10 cellular contexts compared by ENCODE assay signal in genomic region chr7:35971133-35971995, GRCh38.
DNase-seq lines count a peak whose midpoint lies in the region; ATAC-seq and TF ChIP-seq lines count a peak whose summit lies in the region.
"Had no signal": no experiment of that assay in that cellular context is flagged by ENCODE, and none has a peak within 500 bp of the region (broad histone marks: within the 10 kb centered on the region; RNA-seq: fewer than 3 reads in every experiment).

No MANE protein-coding gene starts in this region.

- peak in 1 of 2 donors; percentile 12 for TF ChIP-seq CTCF in mammary epithelial cell (conservative IDR thresholded peaks at IDR 0.05 in 1 of 2, IDR thresholded peaks at IDR 0.05 in 1 of 2; ENCODE audit: extremely low read depth in 1 of 2, insufficient read depth in 1 of 2, low read depth in 1 of 2, low read length in 2 of 2)
- TF ChIP-seq CTCF in lower lobe of right lung (IDR thresholded peaks at IDR 0.05) = peak; percentile 18

- H3K9me3 ChIP-seq in mammary epithelial cell (replicated peaks; ENCODE audit: insufficient read depth, low read length) (no peaks in the 10 kb centered on the region), lower lobe of right lung (no peaks in the 10 kb centered on the region), aorta (ENCODE audit: control insufficient read depth, low read length) (no peaks in the 10 kb centered on the region)

- H4K20me1 ChIP-seq in mammary epithelial cell (ENCODE audit: insufficient read depth, low read length) = no peaks in the 10 kb centered on the region

- H3K79me2 ChIP-seq in mammary epithelial cell (ENCODE audit: insufficient read depth, low read length) = no peaks in the 10 kb centered on the region

- intact Hi-C loops in mammary epithelial cell (cut with micrococcal nuclease) = loop anchor here (10.0 kb wide), 1 partner anchor 547 kb away; no protein-coding TSS in a partner anchor
- intact Hi-C loops in lower lobe of right lung (cut with DNase I) = loop anchor here (10.0 kb wide), 1 partner anchor 57 kb away; no protein-coding TSS in a partner anchor
- intact Hi-C loops in aorta (cut with DNase I) = loop anchor here in 1 of 2 donors (5.0 kb wide), 1 partner anchor 54 kb away; no protein-coding TSS in a partner anchor

- peak; percentile 46 for DNase-seq in ACHN
- DNase-seq in mammary epithelial cell = no peak
- no peak for DNase-seq in lower lobe of right lung
- no peak for DNase-seq in aorta
- DNase-seq in NCI-H2196 (lab: John Stamatoyannopoulos, UW; ENCODE audit: unreplicated experiment) = no peak
- DNase-seq in activated CD4-positive, alpha-beta T cell treated with anti-CD3 and anti-CD28 coated beads for 4 hours = no peak
- DNase-seq in H7 = no peak
- DNase-seq: hypothalamus had no signal

- H3K4me3 ChIP-seq in mammary epithelial cell (replicated peaks in 1 of 3; ENCODE audit: insufficient read depth in 1 of 3, low read depth in 2 of 3, low read length in 3 of 3) (peak overlapping the region in 1 of 3 experiments; percentile 28), lower lobe of right lung (peak overlapping the region; percentile 17), aorta (ENCODE audit: low read length in 2 of 2) (peak overlapping the region in 1 of 2 donors; percentile 6), H7 (ENCODE audit: insufficient read depth, low read depth, low read length) (no peak overlapping the region)

- CTCF ChIA-PET in mammary epithelial cell (lab: Charles Lee; ENCODE audit: low non-redundant PET) = no interaction called here

- H3K27me3 ChIP-seq in mammary epithelial cell (ENCODE audit: insufficient read depth, low read length) (peaks cover 14% of the 10 kb centered on the region), lower lobe of right lung (ENCODE audit: low read depth) (peaks cover 5% of the 10 kb centered on the region), aorta (ENCODE audit: control insufficient read depth in 1 of 2, insufficient read depth in 2 of 2, low read length in 1 of 2) (no peaks in the 10 kb centered on the region), H7 (ENCODE audit: control insufficient read depth, insufficient read depth, low read length) (no peaks in the 10 kb centered on the region)

- H3K27ac ChIP-seq in mammary epithelial cell (ENCODE audit: insufficient read depth, low read depth, low read length) (no peak overlapping the region), lower lobe of right lung (no peak overlapping the region), aorta (ENCODE audit: low read depth in 1 of 2, low read length in 2 of 2) (no peak overlapping the region)
- H3K27ac ChIP-seq: C4-2B had no signal

- no TSS peak for BruUV-seq in mammary epithelial cell (replicated peaks; lab: Mats Ljungman, UMichigan)

- in situ Hi-C loops in ACHN (cut with HindIII; ENCODE audit: low pct_ligation_motif_present, low pct_unique_long_range_greater_than_20kb, low sequenced_read_pairs) (no loop called here), mammary epithelial cell (cut with MboI; ENCODE audit: low sequenced_read_pairs in 2 of 2) (no loop called here)

- WGBS in mammary epithelial cell (ENCODE audit: low coverage, missing lambda C conversion rate) = 34% methylated on average over 12 of the region's 56 CpGs
- WGBS in aorta, 2 donors = 41 to 44% methylated on average over 45 to 56 of the region's 56 CpGs

- peak overlapping the region; percentile 82 for H2AFZ ChIP-seq in mammary epithelial cell (ENCODE audit: low read depth, low read length)

- H3K4me1 ChIP-seq in mammary epithelial cell (ENCODE audit: insufficient read depth, low read length) (peaks cover 4% of the 10 kb centered on the region), lower lobe of right lung (no peaks in the 10 kb centered on the region), aorta (ENCODE audit: control insufficient read depth in 1 of 2, insufficient read depth in 2 of 2, low read length in 2 of 2) (no peaks in the 10 kb centered on the region)

- H3K36me3 ChIP-seq in mammary epithelial cell (ENCODE audit: insufficient read depth, low read length) (no peaks in the 10 kb centered on the region), lower lobe of right lung (no peaks in the 10 kb centered on the region), aorta (ENCODE audit: control insufficient read depth in 1 of 2, insufficient read depth in 2 of 2, low read length in 1 of 2) (no peaks in the 10 kb centered on the region), H7 (replicated peaks; ENCODE audit: control insufficient read depth, insufficient read depth, low read length) (no peaks in the 10 kb centered on the region)

- dilution Hi-C loops in mammary epithelial cell (cut with HindIII; ENCODE audit: low sequenced_read_pairs) = no loop called here

- peak overlapping the region; percentile 65 for H3K4me2 ChIP-seq in mammary epithelial cell (ENCODE audit: insufficient read depth, low read depth, low read length)

- ATAC-seq in HG02678 (IDR thresholded peaks at IDR 0.05; ENCODE audit: unreplicated experiment) = peak; percentile 53
- peak; percentile 55 to 61 for ATAC-seq in lower lobe of right lung
- no peak for ATAC-seq in aorta (ENCODE audit: low FRiP score)

- no peak overlapping the region for H3K9ac ChIP-seq in mammary epithelial cell (ENCODE audit: insufficient read depth, low read length)
